Comparison of ENCODE assay signal across 28 cellular contexts in the genomic region with DNA sequence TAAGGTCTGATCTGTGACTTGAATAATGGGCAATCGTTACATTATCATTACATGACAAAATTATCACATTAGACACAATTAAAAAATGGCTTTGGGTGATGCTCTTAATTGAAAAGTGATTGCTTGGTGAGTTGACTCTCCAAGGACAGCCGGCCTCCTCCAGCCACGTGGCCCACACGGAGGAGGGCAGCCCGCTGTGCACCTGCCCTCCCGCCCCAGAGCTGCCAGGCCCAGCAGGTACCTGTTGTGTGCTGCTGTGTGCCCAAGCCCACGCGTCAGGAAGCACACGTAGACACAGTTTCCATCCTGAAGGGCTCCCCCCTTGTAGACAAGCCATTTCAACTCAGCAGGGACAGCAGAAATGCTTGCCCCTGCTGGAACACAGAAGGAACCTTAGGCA.
"Had no signal": no experiment of that assay in that cellular context is flagged by ENCODE, and none has a peak within 500 bp of the region (broad histone marks: within the 10 kb centered on the region; RNA-seq: fewer than 3 reads in every experiment).

No MANE protein-coding gene starts in this region.

- H3K4me3 ChIP-seq: coronary artery, dorsolateral prefrontal cortex, gastrocnemius medialis, heart left ventricle had no signal

- DNase-seq: activated B cell treated with CpG ODN at 0.5 μM for 24 hours; activated CD4-positive, alpha-beta T cell treated with anti-CD3 and anti-CD28 coated beads for 48 hours; activated CD4-positive, alpha-beta T cell treated with anti-CD3 and anti-CD28 coated beads, Interleukin-2, amount 50 U/mL, for 1 hour; activated CD4-positive, alpha-beta T cell treated with anti-CD3 and anti-CD28 coated beads, Interleukin-2, amount 50 U/mL, for 48 hours; activated CD8-positive, alpha-beta memory T cell treated with anti-CD3 and anti-CD28 coated beads for 24 hours; activated CD8-positive, alpha-beta T cell treated with anti-CD3 and anti-CD28 coated beads for 36 hours; activated gamma-delta T cell; activated naive CD4-positive, alpha-beta T cell; activated naive CD4-positive, alpha-beta T cell treated with anti-CD3 and anti-CD28 coated beads, Interleukin-2, amount 10 ng/mL, durations not matched to agents 7 days and 5 days; activated naive CD8-positive, alpha-beta T cell treated with anti-CD3 and anti-CD28 coated beads, Interleukin-2, amount 10 ng/mL, durations not matched to agents 7 days and 5 days; activated T-cell treated with anti-CD3 and anti-CD28 coated beads, Interleukin-2, amount 50 U/mL, for 4 hours; brain microvascular endothelial cell; dorsolateral prefrontal cortex; effector memory CD4-positive, alpha-beta T cell; endodermal cell; foreskin keratinocyte; gastrocnemius medialis; glutamatergic neuron; heart left ventricle; T-helper 1 cell; T-helper 17 cell; T1000; WERI-Rb-1 had no signal

- H3K4me1 ChIP-seq: foreskin keratinocyte, gastrocnemius medialis, heart left ventricle had no signal

- H3K9me3 ChIP-seq: gastrocnemius medialis, heart left ventricle had no signal

- H3K27ac ChIP-seq: brain microvascular endothelial cell, coronary artery, dorsolateral prefrontal cortex, foreskin keratinocyte, gastrocnemius medialis, heart left ventricle, WERI-Rb-1 had no signal

- ATAC-seq: activated CD4-positive, CD25-positive, alpha-beta regulatory T cell treated with anti-CD3 and anti-CD28 coated beads, Interleukin-2, amount 50 U/mL, for 24 hours; activated CD8-positive, alpha-beta T cell treated with anti-CD3 and anti-CD28 coated beads for 36 hours; activated naive CD4-positive, alpha-beta T cell treated with anti-CD3 and anti-CD28 coated beads, Interleukin-2, amount 50 U/mL, for 72 hours; activated T-cell treated with anti-CD3 and anti-CD28 coated beads, Interleukin-2, amount 50 U/mL, for 4 hours; activated T-helper 17 cell treated with anti-CD3 and anti-CD28 coated beads, Interleukin-2, amount 50 U/mL, for 72 hours; esophagus mucosa; foreskin keratinocyte; gastrocnemius medialis; heart left ventricle; T-helper 17 cell had no signal

- H3K36me3 ChIP-seq: brain microvascular endothelial cell, gastrocnemius medialis, heart left ventricle, WERI-Rb-1 had no signal
